ENCODE assay signal across 1 cellular context in the genomic region with DNA sequence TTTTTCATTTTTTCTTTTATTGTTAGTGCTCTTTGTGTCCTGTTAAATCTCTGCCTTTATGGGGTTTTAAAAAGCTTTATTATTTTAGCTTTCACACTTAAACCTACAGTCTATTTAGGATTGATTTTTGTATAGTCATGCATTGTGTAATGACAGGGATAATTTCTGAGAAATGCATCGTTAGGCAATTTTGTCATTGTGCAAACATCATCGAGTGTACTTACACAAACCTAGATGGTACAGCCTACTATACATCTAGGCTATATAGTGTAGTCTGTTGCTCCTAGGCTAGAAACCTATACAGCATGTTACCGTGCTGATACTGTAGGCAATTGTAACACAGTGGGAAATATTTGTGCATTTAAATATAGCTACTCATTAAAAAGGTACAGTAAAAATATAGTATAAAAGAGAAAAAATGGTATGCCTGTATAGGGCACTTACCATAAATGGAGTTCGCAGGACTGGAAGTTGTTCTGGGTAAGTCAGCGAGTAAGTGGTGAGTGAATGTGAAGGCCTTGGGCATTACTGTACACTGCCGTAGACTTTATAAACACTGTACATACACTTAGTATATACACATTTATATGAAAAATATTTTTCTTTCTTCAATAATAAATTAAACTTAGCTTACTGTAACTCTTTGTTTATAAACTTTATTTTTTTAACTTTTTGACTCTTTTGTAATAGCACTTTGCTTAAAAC.
TF ChIP-seq lines count a peak whose summit lies in the region.

No MANE protein-coding gene starts in this region.

TF ChIP-seq in HepG2, 621 proteins besides CTCF, POLR2A, EP300 and RAD21 (continued from another document):
- TF ChIP-seq HNRNPL (IDR thresholded peaks at IDR 0.05; ENCODE audit: low read depth, low read length) = no peak
- no peak for TF ChIP-seq BRCA1 (CRISPR knock-in tag; IDR thresholded peaks at IDR 0.05)
- peak; percentile 73 to 74 for TF ChIP-seq MAFK (conservative IDR thresholded peaks at IDR 0.05 in 1 of 2, IDR thresholded peaks at IDR 0.05 in 1 of 2; ENCODE audit: low read length in 2 of 2)
- no peak for TF ChIP-seq HCFC1 (IDR thresholded peaks at IDR 0.05; ENCODE audit: low read depth, low read length)
- TF ChIP-seq ZZZ3 (CRISPR knock-in tag; IDR thresholded peaks at IDR 0.05; ENCODE audit: borderline replicate concordance) = no peak
- TF ChIP-seq ZBTB21 (CRISPR knock-in tag; IDR thresholded peaks at IDR 0.05) = no peak
- TF ChIP-seq FOXA1 (IDR thresholded peaks at IDR 0.05) = no peak
- TF ChIP-seq FOXA1 (CRISPR knock-in tag; IDR thresholded peaks at IDR 0.05) = peak; percentile 45
- TF ChIP-seq, protein P1, sequence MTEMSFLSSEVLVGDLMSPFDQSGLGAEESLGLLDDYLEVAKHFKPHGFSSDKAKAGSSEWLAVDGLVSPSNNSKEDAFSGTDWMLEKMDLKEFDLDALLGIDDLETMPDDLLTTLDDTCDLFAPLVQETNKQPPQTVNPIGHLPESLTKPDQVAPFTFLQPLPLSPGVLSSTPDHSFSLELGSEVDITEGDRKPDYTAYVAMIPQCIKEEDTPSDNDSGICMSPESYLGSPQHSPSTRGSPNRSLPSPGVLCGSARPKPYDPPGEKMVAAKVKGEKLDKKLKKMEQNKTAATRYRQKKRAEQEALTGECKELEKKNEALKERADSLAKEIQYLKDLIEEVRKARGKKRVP (CRISPR knock-in tag; IDR thresholded peaks at IDR 0.05) = peak in 1 of 2 experiments; percentile 22; a peak in 1 of 4 replicates
- TF ChIP-seq RCOR2 (CRISPR knock-in tag; IDR thresholded peaks at IDR 0.05) = 0 out of 2 replicates have a peak, but pooled peaks have one; percentile 24
- TF ChIP-seq, protein P2, sequence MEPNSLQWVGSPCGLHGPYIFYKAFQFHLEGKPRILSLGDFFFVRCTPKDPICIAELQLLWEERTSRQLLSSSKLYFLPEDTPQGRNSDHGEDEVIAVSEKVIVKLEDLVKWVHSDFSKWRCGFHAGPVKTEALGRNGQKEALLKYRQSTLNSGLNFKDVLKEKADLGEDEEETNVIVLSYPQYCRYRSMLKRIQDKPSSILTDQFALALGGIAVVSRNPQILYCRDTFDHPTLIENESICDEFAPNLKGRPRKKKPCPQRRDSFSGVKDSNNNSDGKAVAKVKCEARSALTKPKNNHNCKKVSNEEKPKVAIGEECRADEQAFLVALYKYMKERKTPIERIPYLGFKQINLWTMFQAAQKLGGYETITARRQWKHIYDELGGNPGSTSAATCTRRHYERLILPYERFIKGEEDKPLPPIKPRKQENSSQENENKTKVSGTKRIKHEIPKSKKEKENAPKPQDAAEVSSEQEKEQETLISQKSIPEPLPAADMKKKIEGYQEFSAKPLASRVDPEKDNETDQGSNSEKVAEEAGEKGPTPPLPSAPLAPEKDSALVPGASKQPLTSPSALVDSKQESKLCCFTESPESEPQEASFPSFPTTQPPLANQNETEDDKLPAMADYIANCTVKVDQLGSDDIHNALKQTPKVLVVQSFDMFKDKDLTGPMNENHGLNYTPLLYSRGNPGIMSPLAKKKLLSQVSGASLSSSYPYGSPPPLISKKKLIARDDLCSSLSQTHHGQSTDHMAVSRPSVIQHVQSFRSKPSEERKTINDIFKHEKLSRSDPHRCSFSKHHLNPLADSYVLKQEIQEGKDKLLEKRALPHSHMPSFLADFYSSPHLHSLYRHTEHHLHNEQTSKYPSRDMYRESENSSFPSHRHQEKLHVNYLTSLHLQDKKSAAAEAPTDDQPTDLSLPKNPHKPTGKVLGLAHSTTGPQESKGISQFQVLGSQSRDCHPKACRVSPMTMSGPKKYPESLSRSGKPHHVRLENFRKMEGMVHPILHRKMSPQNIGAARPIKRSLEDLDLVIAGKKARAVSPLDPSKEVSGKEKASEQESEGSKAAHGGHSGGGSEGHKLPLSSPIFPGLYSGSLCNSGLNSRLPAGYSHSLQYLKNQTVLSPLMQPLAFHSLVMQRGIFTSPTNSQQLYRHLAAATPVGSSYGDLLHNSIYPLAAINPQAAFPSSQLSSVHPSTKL (CRISPR knock-in tag; IDR thresholded peaks at IDR 0.05) = peak; percentile 50; the same call in 1 of the 2 replicates
- peak; percentile 25; the same call in 1 of the 2 replicates for TF ChIP-seq SAP130 (CRISPR knock-in tag; IDR thresholded peaks at IDR 0.05; ENCODE audit: low read depth)
- no peak for TF ChIP-seq RFXAP (CRISPR knock-in tag; IDR thresholded peaks at IDR 0.05; ENCODE audit: borderline replicate concordance)
- TF ChIP-seq, protein P3, sequence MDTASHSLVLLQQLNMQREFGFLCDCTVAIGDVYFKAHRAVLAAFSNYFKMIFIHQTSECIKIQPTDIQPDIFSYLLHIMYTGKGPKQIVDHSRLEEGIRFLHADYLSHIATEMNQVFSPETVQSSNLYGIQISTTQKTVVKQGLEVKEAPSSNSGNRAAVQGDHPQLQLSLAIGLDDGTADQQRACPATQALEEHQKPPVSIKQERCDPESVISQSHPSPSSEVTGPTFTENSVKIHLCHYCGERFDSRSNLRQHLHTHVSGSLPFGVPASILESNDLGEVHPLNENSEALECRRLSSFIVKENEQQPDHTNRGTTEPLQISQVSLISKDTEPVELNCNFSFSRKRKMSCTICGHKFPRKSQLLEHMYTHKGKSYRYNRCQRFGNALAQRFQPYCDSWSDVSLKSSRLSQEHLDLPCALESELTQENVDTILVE (CRISPR knock-in tag; IDR thresholded peaks at IDR 0.05) = 0 out of 2 replicates have a peak, but pooled peaks have one; percentile 23
- TF ChIP-seq ZBTB8A (CRISPR knock-in tag; IDR thresholded peaks at IDR 0.05; ENCODE audit: borderline replicate concordance, low read depth) = no peak
- TF ChIP-seq NFE2L2 (IDR thresholded peaks at IDR 0.05; ENCODE audit: low read length) = peak; percentile 49; the same call in 1 of the 2 replicates
- peak; percentile 82 for TF ChIP-seq CEBPG (CRISPR knock-in tag; IDR thresholded peaks at IDR 0.05)
- no peak for TF ChIP-seq FOSL2 (CRISPR knock-in tag; IDR thresholded peaks at IDR 0.05)
- TF ChIP-seq CREB1 (IDR thresholded peaks at IDR 0.05) = no peak
- 0 out of 2 replicates have a peak, but pooled peaks have one; percentile 35 for TF ChIP-seq CREB1 (CRISPR knock-in tag; IDR thresholded peaks at IDR 0.05)
- no peak for TF ChIP-seq HMG20B (CRISPR knock-in tag; conservative IDR thresholded peaks at IDR 0.05)
- TF ChIP-seq, protein P4, sequence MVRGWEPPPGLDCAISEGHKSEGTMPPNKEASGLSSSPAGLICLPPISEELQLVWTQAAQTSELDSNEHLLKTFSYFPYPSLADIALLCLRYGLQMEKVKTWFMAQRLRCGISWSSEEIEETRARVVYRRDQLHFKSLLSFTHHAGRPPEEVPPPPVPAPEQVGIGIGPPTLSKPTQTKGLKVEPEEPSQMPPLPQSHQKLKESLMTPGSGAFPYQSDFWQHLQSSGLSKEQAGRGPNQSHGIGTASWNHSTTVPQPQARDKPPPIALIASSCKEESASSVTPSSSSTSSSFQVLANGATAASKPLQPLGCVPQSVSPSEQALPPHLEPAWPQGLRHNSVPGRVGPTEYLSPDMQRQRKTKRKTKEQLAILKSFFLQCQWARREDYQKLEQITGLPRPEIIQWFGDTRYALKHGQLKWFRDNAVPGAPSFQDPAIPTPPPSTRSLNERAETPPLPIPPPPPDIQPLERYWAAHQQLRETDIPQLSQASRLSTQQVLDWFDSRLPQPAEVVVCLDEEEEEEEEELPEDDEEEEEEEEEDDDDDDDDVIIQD (CRISPR knock-in tag; IDR thresholded peaks at IDR 0.05; ENCODE audit: low read depth) = peak; percentile 48; the same call in 1 of the 2 replicates
- peak; percentile 59; the same call in 1 of the 2 replicates for TF ChIP-seq FOXA3 (CRISPR knock-in tag; IDR thresholded peaks at IDR 0.05)
- TF ChIP-seq ZNF75D (CRISPR knock-in tag; IDR thresholded peaks at IDR 0.05; ENCODE audit: borderline replicate concordance) = no peak
- no peak for TF ChIP-seq ZNF446 (CRISPR knock-in tag; IDR thresholded peaks at IDR 0.05)
- peak; percentile 49; the same call in 1 of the 2 replicates for TF ChIP-seq BCL6 (CRISPR knock-in tag; IDR thresholded peaks at IDR 0.05)
- peak; percentile 31; the same call in 1 of the 2 replicates for TF ChIP-seq THAP11 (CRISPR knock-in tag; IDR thresholded peaks at IDR 0.05)
- TF ChIP-seq, protein P5, sequence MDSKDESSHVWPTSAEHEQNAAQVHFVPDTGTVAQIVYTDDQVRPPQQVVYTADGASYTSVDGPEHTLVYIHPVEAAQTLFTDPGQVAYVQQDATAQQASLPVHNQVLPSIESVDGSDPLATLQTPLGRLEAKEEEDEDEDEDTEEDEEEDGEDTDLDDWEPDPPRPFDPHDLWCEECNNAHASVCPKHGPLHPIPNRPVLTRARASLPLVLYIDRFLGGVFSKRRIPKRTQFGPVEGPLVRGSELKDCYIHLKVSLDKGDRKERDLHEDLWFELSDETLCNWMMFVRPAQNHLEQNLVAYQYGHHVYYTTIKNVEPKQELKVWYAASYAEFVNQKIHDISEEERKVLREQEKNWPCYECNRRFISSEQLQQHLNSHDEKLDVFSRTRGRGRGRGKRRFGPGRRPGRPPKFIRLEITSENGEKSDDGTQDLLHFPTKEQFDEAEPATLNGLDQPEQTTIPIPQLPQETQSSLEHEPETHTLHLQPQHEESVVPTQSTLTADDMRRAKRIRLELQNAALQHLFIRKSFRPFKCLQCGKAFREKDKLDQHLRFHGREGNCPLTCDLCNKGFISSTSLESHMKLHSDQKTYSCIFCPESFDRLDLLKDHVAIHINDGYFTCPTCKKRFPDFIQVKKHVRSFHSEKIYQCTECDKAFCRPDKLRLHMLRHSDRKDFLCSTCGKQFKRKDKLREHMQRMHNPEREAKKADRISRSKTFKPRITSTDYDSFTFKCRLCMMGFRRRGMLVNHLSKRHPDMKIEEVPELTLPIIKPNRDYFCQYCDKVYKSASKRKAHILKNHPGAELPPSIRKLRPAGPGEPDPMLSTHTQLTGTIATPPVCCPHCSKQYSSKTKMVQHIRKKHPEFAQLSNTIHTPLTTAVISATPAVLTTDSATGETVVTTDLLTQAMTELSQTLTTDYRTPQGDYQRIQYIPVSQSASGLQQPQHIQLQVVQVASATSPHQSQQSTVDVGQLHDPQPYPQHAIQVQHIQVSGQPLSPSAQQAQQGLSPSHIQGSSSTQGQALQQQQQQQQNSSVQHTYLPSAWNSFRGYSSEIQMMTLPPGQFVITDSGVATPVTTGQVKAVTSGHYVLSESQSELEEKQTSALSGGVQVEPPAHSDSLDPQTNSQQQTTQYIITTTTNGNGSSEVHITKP (CRISPR knock-in tag; IDR thresholded peaks at IDR 0.05; ENCODE audit: low read depth) = peak; percentile 43; the same call in 1 of the 2 replicates
- no peak for TF ChIP-seq SOX13 (IDR thresholded peaks at IDR 0.05)
- TF ChIP-seq SOX13 (CRISPR knock-in tag; conservative IDR thresholded peaks at IDR 0.05 in 1 of 2, IDR thresholded peaks at IDR 0.05 in 1 of 2) = peak in 1 of 2 experiments; percentile 51; a peak in 1 of 4 replicates
- TF ChIP-seq MAFF (IDR thresholded peaks at IDR 0.05; ENCODE audit: low read depth, low read length) = peak; percentile 65; the same call in 1 of the 2 replicates
